In genomic region chr1:77499466-77499865, GRCh38 we compare ENCODE assay signal across 24 cellular contexts.
"Had no signal": no experiment of that assay in that cellular context is flagged by ENCODE, and none has a peak within 500 bp of the region (broad histone marks: within the 10 kb centered on the region; RNA-seq: fewer than 3 reads in every experiment).

No MANE protein-coding gene starts in this region.

- H3K27ac Mint-ChIP-seq: dendritic cell treated with granulocyte-macrophage colony-stimulating factor and Interleukin-4, amounts not matched to agents 40 ng/mL and 50 ng/mL, for 4 days; endodermal cell; nephron progenitor cell; stimulated activated naive B cell treated with anti-CD40 and anti-IgM and Interleukin-4, amounts not matched to agents 10 μg/mL and 1 μg/mL and 100 μg/mL, for 72 hours; stimulated activated naive CD8-positive, alpha-beta T cell treated with anti-CD3 and anti-CD28 coated beads, Interleukin-15, Interleukin-2, amounts not matched to agents 100 ng/mL and 50 ng/mL, for 24 hours had no signal

- DNase-seq: colonic mucosa; effector CD8-positive, alpha-beta T cell; endodermal cell; foreskin keratinocyte; heart left ventricle; left cardiac atrium; left lung; lower lobe of right lung; nephron progenitor cell; nucleus accumbens; pancreas; retina; right lobe of liver; small intestine; stimulated activated CD4-positive, alpha-beta T cell treated with anti-CD3 and anti-CD28 coated beads, Interleukin-15, amount 100 ng/mL, for 24 hours; stimulated activated CD4-positive, alpha-beta T cell treated with anti-CD3 and anti-CD28 coated beads, Interleukin-2, amount 100 ng/mL, for 48 hours; stimulated activated naive B cell treated with anti-CD40 and anti-IgM and Interleukin-4, amounts not matched to agents 10 μg/mL and 1 μg/mL and 100 μg/mL, for 72 hours; transverse colon; upper lobe of right lung; uterus had no signal

- H3K4me1 Mint-ChIP-seq: endodermal cell, nephron progenitor cell had no signal

- H3K27me3 Mint-ChIP-seq: dendritic cell treated with granulocyte-macrophage colony-stimulating factor and Interleukin-4, amounts not matched to agents 40 ng/mL and 50 ng/mL, for 4 days; naive thymus-derived CD8-positive, alpha-beta T cell; stimulated activated naive CD8-positive, alpha-beta T cell treated with anti-CD3 and anti-CD28 coated beads, Interleukin-15, Interleukin-2, amounts not matched to agents 100 ng/mL and 50 ng/mL, for 24 hours had no signal

- ATAC-seq: foreskin keratinocyte, gastroesophageal sphincter, left lung, lower lobe of right lung, pancreas, right lobe of liver, upper lobe of right lung had no signal

- H3K4me3 Mint-ChIP-seq: dendritic cell treated with granulocyte-macrophage colony-stimulating factor and Interleukin-4, amounts not matched to agents 40 ng/mL and 50 ng/mL, for 4 days; endodermal cell; naive thymus-derived CD8-positive, alpha-beta T cell; nephron progenitor cell; stimulated activated naive B cell treated with anti-CD40 and anti-IgM and Interleukin-4, amounts not matched to agents 10 μg/mL and 1 μg/mL and 100 μg/mL, for 72 hours; stimulated activated naive CD8-positive, alpha-beta T cell treated with anti-CD3 and anti-CD28 coated beads, Interleukin-15, Interleukin-2, amounts not matched to agents 100 ng/mL and 50 ng/mL, for 24 hours had no signal
